Comparison of ENCODE assay signal across 10 cellular contexts in the genomic region with DNA sequence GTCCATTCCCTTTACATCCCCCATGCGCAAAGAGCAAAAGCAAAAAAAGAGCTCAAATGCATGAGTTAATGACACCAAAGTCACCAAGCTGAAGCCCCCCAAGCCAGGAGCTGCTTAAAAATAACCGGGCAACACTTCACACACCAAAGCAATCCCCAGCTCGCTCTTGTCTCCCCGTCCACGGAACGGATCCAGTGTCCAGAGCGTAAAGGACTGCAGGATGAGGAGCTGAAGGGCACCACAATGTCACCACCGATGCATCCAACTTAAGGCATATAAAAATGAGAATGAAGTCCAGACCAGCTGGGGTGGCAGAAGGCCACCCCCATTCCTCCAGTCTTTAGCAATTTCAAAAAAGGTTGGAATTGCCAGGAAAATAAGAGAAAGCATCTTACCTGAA. TPM values are rescaled to one million over a fixed set of nuclear protein-coding genes. Genes with fewer than 3 reads are reported as not detected.
DNase-seq lines count a peak whose midpoint lies in the region; ATAC-seq and TF ChIP-seq lines count a peak whose summit lies in the region.
"Had no signal": no experiment of that assay in that cellular context is flagged by ENCODE, and none has a peak within 500 bp of the region (broad histone marks: within the 10 kb centered on the region; RNA-seq: fewer than 3 reads in every experiment).

No MANE protein-coding gene starts in this region.

- H3K9me3 ChIP-seq in CD8-positive, alpha-beta memory T cell (ENCODE audit: low read length): no peaks in the 10 kb centered on the region
- H3K9me3 ChIP-seq in SJCRH30 (replicated peaks) (no peaks in the 10 kb centered on the region), gastroesophageal sphincter (no peaks in the 10 kb centered on the region), sigmoid colon (no peaks in the 10 kb centered on the region)

- H3K27me3 ChIP-seq in CD8-positive, alpha-beta memory T cell (ENCODE audit: insufficient read depth, low read length, poor library complexity, severe bottlenecking): no peaks in the 10 kb centered on the region
- H3K27me3 ChIP-seq in SJCRH30 (no peaks in the 10 kb centered on the region), gastroesophageal sphincter (no peaks in the 10 kb centered on the region), sigmoid colon (no peaks in the 10 kb centered on the region)

- peak overlapping the region in 6 of 7 donors; percentile 26 to 91 (median 82) for H3K4me3 Mint-ChIP-seq in CD8-positive, alpha-beta memory T cell

- no peaks in the 10 kb centered on the region for H3K36me3 ChIP-seq in CD8-positive, alpha-beta memory T cell (ENCODE audit: insufficient read depth, low read length)
- H3K36me3 ChIP-seq in SJCRH30 (no peaks in the 10 kb centered on the region), gastroesophageal sphincter (peaks cover 0 to 8% of the 10 kb centered on the region in 2 donors), sigmoid colon (no peaks in the 10 kb centered on the region)

- no peak for DNase-seq in CD8-positive, alpha-beta memory T cell
- DNase-seq in SJCRH30 (no peak), sigmoid colon (no peak), germinal center (ENCODE audit: low spot score) (no peak), OCI-M2 (lab: John Stamatoyannopoulos, UW; ENCODE audit: unreplicated experiment) (no peak), HEK293T (ENCODE audit: extremely low spot score) (no peak)
- DNase-seq: central memory CD4-positive, alpha-beta T cell; NCI-H510A treated with DMSO at 0.1 percent for 48 hours had no signal

- no peak for TF ChIP-seq EP300 in gastroesophageal sphincter (IDR thresholded peaks at IDR 0.05)
- TF ChIP-seq EP300 in sigmoid colon (IDR thresholded peaks at IDR 0.05): no peak

- peak overlapping the region; percentile 54 for H3K4me3 ChIP-seq in CD8-positive, alpha-beta memory T cell (ENCODE audit: low read length)
- no peak overlapping the region for H3K4me3 ChIP-seq in SJCRH30
- H3K4me3 ChIP-seq in gastroesophageal sphincter: no peak overlapping the region
- H3K4me3 ChIP-seq in sigmoid colon: no peak overlapping the region

- CTCF ChIA-PET in CD8-positive, alpha-beta memory T cell (lab: Charles Lee): interaction anchor here (1.2 to 2.4 kb wide), 4 partner anchors 8 to 30 kb away, joined by 3 to 13 read pairs (median 6); no protein-coding TSS in a partner anchor
- CTCF ChIA-PET in HEK293T (lab: Yijun Ruan, JAX): interaction anchor here (1.1 kb wide), 2 partner anchors 55 to 114 kb away, joined by 4 to 5 read pairs; no protein-coding TSS in a partner anchor

- H3K27ac ChIP-seq in CD8-positive, alpha-beta memory T cell (ENCODE audit: low read depth, low read length): no peak overlapping the region
- peak overlapping the region; percentile 79 for H3K27ac ChIP-seq in SJCRH30
- H3K27ac ChIP-seq in gastroesophageal sphincter: peak overlapping the region; percentile 46 to 98 (median 88)
- peak overlapping the region; percentile 93 to 99 (median 97) for H3K27ac ChIP-seq in sigmoid colon

- H3K27me3 Mint-ChIP-seq in CD8-positive, alpha-beta memory T cell: peaks cover 0 to 4% of the 10 kb centered on the region in 2 donors

- peaks cover 92 to 100% (median 98%) of the 10 kb centered on the region in 3 donors for H3K4me1 Mint-ChIP-seq in CD8-positive, alpha-beta memory T cell

- peaks cover 97% of the 10 kb centered on the region for H3K4me1 ChIP-seq in CD8-positive, alpha-beta memory T cell (ENCODE audit: insufficient read depth, low read length)
- H3K4me1 ChIP-seq in SJCRH30 (peaks cover 38% of the 10 kb centered on the region), gastroesophageal sphincter (peaks cover 20 to 100% (median 89%) of the 10 kb centered on the region in 3 donors), sigmoid colon (peaks cover 0 to 99% (median 98%) of the 10 kb centered on the region in 4 donors)

- H3K27ac Mint-ChIP-seq in CD8-positive, alpha-beta memory T cell: peak overlapping the region in 7 of 8 donors; percentile 88 to 100 (median 98)

- ATAC-seq in gastroesophageal sphincter (no peak), GM18909 (IDR thresholded peaks at IDR 0.05; ENCODE audit: poor library complexity, unreplicated experiment) (no peak)

- peaks cover 6 to 87% (median 19%) of the 10 kb centered on the region in 3 donors for H3K36me3 Mint-ChIP-seq in CD8-positive, alpha-beta memory T cell

- intact Hi-C loops in sigmoid colon (cut with DNase I): loop anchor here (5.0 to 10.0 kb wide), 3 partner anchors 75 to 873 kb away; partner anchors contain the start of gene ACAA2

- no peaks in the 10 kb centered on the region for H3K9me3 Mint-ChIP-seq in CD8-positive, alpha-beta memory T cell

- TF ChIP-seq POLR2A in gastroesophageal sphincter (IDR thresholded peaks at IDR 0.05) (no peak), sigmoid colon (IDR thresholded peaks at IDR 0.05) (no peak)

- POLR2A ChIA-PET in CD8-positive, alpha-beta memory T cell (lab: Charles Lee): interaction anchor here (2.4 kb wide), 1 partner anchor 10 kb away, joined by 27 read pairs; no protein-coding TSS in a partner anchor
- POLR2A ChIA-PET in HEK293T (lab: Yijun Ruan, JAX): interaction anchor here (1.2 to 2.0 kb wide), 2 partner anchors 10 to 18 kb away, joined by 4 to 5 read pairs; no protein-coding TSS in a partner anchor

- WGBS in gastroesophageal sphincter (ENCODE audit: low coverage in 1 of 2), 2 donors: 54% methylated on average over 7 of the region's 8 CpGs; no CpG with 5 or more reads in 1 of the 2 donors
- WGBS in sigmoid colon, 2 donors: 84 to 87% methylated on average over 8 of the region's 8 CpGs

- TF ChIP-seq CTCF in gastroesophageal sphincter (IDR thresholded peaks at IDR 0.05): no peak
- no peak for TF ChIP-seq CTCF in sigmoid colon (IDR thresholded peaks at IDR 0.05)

TF ChIP-seq in HEK293T, 16 proteins besides CTCF, POLR2A, EP300 and RAD21:
- TF ChIP-seq BHLHE40 (IDR thresholded peaks at IDR 0.05; ENCODE audit: borderline replicate concordance) (no peak), ARNT (IDR thresholded peaks at IDR 0.05) (no peak), HDGF (IDR thresholded peaks at IDR 0.05; ENCODE audit: borderline replicate concordance) (no peak), CTBP1 (IDR thresholded peaks at IDR 0.05; ENCODE audit: borderline replicate concordance) (no peak), SP1 (IDR thresholded peaks at IDR 0.05) (no peak), ELF4 (IDR thresholded peaks at IDR 0.05) (no peak), FOXK2 (IDR thresholded peaks at IDR 0.05) (no peak), FOXM1 (IDR thresholded peaks at IDR 0.05; ENCODE audit: borderline replicate concordance) (no peak), SUZ12 (IDR thresholded peaks at IDR 0.05) (no peak), LEF1 (IDR thresholded peaks at IDR 0.05; ENCODE audit: borderline replicate concordance) (no peak), FOXA1 (IDR thresholded peaks at IDR 0.05) (no peak), NFRKB (IDR thresholded peaks at IDR 0.05) (no peak), ZNF384 (IDR thresholded peaks at IDR 0.05) (no peak)

RNA-seq across cellular contexts. Expression of gene SMAD7, which starts 8.7 kb away (rescaled TPM):
- 10 to 100 TPM; 23.3 TPM for total RNA-seq in CD8-positive, alpha-beta memory T cell
- polyA plus RNA-seq in CD8-positive, alpha-beta memory T cell: 7.0 TPM
- total RNA-seq in SJCRH30 (2014; rRNA removed; shearing (Covaris generic)): 3.0 and 3.2 TPM in 2 replicates
- 10 to 100 TPM; 41.2 to 76.0 (median 55.2) TPM for total RNA-seq in gastroesophageal sphincter
- 10 to 100 TPM; 13.2 to 29.1 (median 21.5) TPM for total RNA-seq in sigmoid colon
- polyA plus RNA-seq in sigmoid colon: 10 to 100 TPM; 16.8 to 19.0 (median 18.3) TPM
